Comparison of ENCODE assay signal across 8 cellular contexts in genomic region chr5:95841914-95842812, GRCh38. TPM values are rescaled to one million over a fixed set of nuclear protein-coding genes. Genes with fewer than 3 reads are reported as not detected.
DNase-seq lines count a peak whose midpoint lies in the region; ATAC-seq lines count a peak whose summit lies in the region.
"Had no signal": no experiment of that assay in that cellular context is flagged by ENCODE, and none has a peak within 500 bp of the region (broad histone marks: within the 10 kb centered on the region; RNA-seq: fewer than 3 reads in every experiment).

No MANE protein-coding gene starts in this region.

- peak overlapping the region; percentile 64 for H3K27ac Mint-ChIP-seq in stimulated activated memory B cell treated with anti-CD40 and anti-IgM and Interleukin-4, amounts not matched to agents 10 μg/mL and 1 μg/mL and 100 μg/mL, for 72 hours

- peak; percentile 83 to 89 for ATAC-seq in right cardiac atrium
- no peak for ATAC-seq in stimulated activated memory B cell treated with anti-CD40 and anti-IgM and Interleukin-4, amounts not matched to agents 10 μg/mL and 1 μg/mL and 100 μg/mL, for 72 hours

- H3K9ac ChIP-seq in adipocyte (ENCODE audit: low read length) = peak overlapping the region; percentile 61

- DNase-seq in GM04504 (ENCODE audit: low read depth) (peak; percentile 64), adipocyte (ENCODE audit: low read depth) (peak; percentile 54), right cardiac atrium (peak in 2 of 3 donors; percentile 67 to 75), DMS79 treated with DMSO at 0.1 percent for 48 hours (lab: John Stamatoyannopoulos, UW) (no peak), HuH-7 (ENCODE audit: low spot score) (no peak), RPMI8226 (no peak)
- DNase-seq: NCI-H774 had no signal

- H3K36me3 ChIP-seq in adipocyte (ENCODE audit: control insufficient read depth, insufficient read depth, low read length, severe bottlenecking) = no peaks in the 10 kb centered on the region

- H3K27ac ChIP-seq in right cardiac atrium (ENCODE audit: low read length) = peak overlapping the region; percentile 33

- no peaks in the 10 kb centered on the region for H3K9me3 ChIP-seq in adipocyte (ENCODE audit: control insufficient read depth, low read length)
- no peaks in the 10 kb centered on the region for H3K9me3 ChIP-seq in right cardiac atrium (ENCODE audit: control insufficient read depth, low read length)

- H3K36me3 Mint-ChIP-seq in stimulated activated memory B cell treated with anti-CD40 and anti-IgM and Interleukin-4, amounts not matched to agents 10 μg/mL and 1 μg/mL and 100 μg/mL, for 72 hours = no peaks in the 10 kb centered on the region

- no peaks in the 10 kb centered on the region for H3K9me3 Mint-ChIP-seq in stimulated activated memory B cell treated with anti-CD40 and anti-IgM and Interleukin-4, amounts not matched to agents 10 μg/mL and 1 μg/mL and 100 μg/mL, for 72 hours

- H3K4me1 ChIP-seq in adipocyte (ENCODE audit: control insufficient read depth, insufficient read depth, low read length) (peaks cover 51% of the 10 kb centered on the region), right cardiac atrium (ENCODE audit: control insufficient read depth, insufficient read depth, low read length) (no peaks in the 10 kb centered on the region)

- H3K4me3 ChIP-seq in adipocyte (ENCODE audit: low read length) (peak overlapping the region; percentile 22), right cardiac atrium (ENCODE audit: low read length) (no peak overlapping the region)

- 73% methylated on average over 8 of the region's 8 CpGs for WGBS in right cardiac atrium

- H3K27me3 Mint-ChIP-seq in stimulated activated memory B cell treated with anti-CD40 and anti-IgM and Interleukin-4, amounts not matched to agents 10 μg/mL and 1 μg/mL and 100 μg/mL, for 72 hours = no peaks in the 10 kb centered on the region

- intact Hi-C loops in right cardiac atrium (cut with DNase I) = loop anchor here in 1 of 4 donors (5.0 kb wide), 1 partner anchor 195 kb away; the partner anchor contains the start of gene RFESD

- peaks cover 29% of the 10 kb centered on the region for H3K4me1 Mint-ChIP-seq in stimulated activated memory B cell treated with anti-CD40 and anti-IgM and Interleukin-4, amounts not matched to agents 10 μg/mL and 1 μg/mL and 100 μg/mL, for 72 hours

- no peak overlapping the region for H3K4me3 Mint-ChIP-seq in stimulated activated memory B cell treated with anti-CD40 and anti-IgM and Interleukin-4, amounts not matched to agents 10 μg/mL and 1 μg/mL and 100 μg/mL, for 72 hours

- H3K27me3 ChIP-seq in adipocyte (replicated peaks; ENCODE audit: control insufficient read depth, insufficient read depth, low read length) (no peaks in the 10 kb centered on the region), right cardiac atrium (ENCODE audit: control insufficient read depth, insufficient read depth) (no peaks in the 10 kb centered on the region)

RNA-seq across cellular contexts. Expression of gene GLRX, which starts 19.6 kb away (rescaled TPM):
- 10 to 100 TPM; 70.2 to 85.2 (median 79.4) TPM for total RNA-seq in right cardiac atrium
- polyA plus RNA-seq in right cardiac atrium = 192 TPM

Comparison
In these comparisons a context has a peak if more than half of its experiments do, and no peak if none do; other contexts are left out.
1. DNase-seq: peak in GM04504 (single experiment), adipocyte (single experiment) and right cardiac atrium (2 of 3); none in DMS79 treated with DMSO at 0.1 percent for 48 hours (single experiment), HuH-7 (single experiment) and RPMI8226 (single experiment).